ENCODE assay signal across 19 cellular contexts in the genomic region with DNA sequence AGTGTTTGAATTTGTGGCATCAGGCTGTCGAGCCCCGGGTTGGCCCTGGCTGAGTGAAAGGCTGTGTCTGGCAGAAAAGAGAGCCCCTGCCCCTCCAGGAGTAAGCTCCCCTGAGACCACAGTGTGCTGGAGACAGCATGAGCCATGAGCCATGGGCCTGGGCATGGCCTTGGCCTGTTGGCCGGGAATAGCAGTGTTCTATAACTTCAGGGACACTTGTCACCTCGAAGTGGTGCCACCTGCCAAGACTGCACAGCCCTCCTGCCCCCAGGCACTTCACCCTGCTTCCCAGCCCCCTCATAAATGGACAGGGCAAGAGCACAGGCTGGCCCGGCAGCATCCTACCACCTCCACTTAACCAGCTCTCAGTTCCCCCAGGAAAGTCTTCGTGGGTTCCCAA. TPM values are rescaled to one million over a fixed set of nuclear protein-coding genes. Genes with fewer than 3 reads are reported as not detected.
DNase-seq lines count a peak whose midpoint lies in the region; ATAC-seq and TF ChIP-seq lines count a peak whose summit lies in the region.
"Had no signal": no experiment of that assay in that cellular context is flagged by ENCODE, and none has a peak within 500 bp of the region (broad histone marks: within the 10 kb centered on the region; RNA-seq: fewer than 3 reads in every experiment).

No MANE protein-coding gene starts in this region.

- H3K9me3 Mint-ChIP-seq in MCF 10A (ENCODE audit: unreplicated experiment), result no peaks in the 10 kb centered on the region

- TF ChIP-seq POLR2A in ovary (IDR thresholded peaks at IDR 0.05), result no peak

- no peaks in the 10 kb centered on the region for H3K36me3 ChIP-seq in mammary epithelial cell (ENCODE audit: insufficient read depth, low read length)
- peaks cover 13 to 43% (median 31%) of the 10 kb centered on the region in 3 donors for H3K36me3 ChIP-seq in tibial artery
- no peaks in the 10 kb centered on the region for H3K36me3 ChIP-seq in ovary

- in situ Hi-C loops in mammary epithelial cell (cut with MboI; ENCODE audit: low sequenced_read_pairs in 2 of 2), result loop anchor here in 1 of 2 donors (25.0 kb wide), 1 partner anchor 173 kb away; the partner anchor contains the start of gene GSTT2

- H3K27ac Mint-ChIP-seq in MCF 10A (ENCODE audit: low read depth, unreplicated experiment) (peak overlapping the region; percentile 23), T-helper 17 cell (peak overlapping the region; percentile 86)

- no TSS peak for BruUV-seq in MCF 10A (replicated peaks; lab: Mats Ljungman, UMichigan)
- BruUV-seq in mammary epithelial cell (replicated peaks; lab: Mats Ljungman, UMichigan), result no TSS peak

- POLR2A ChIA-PET in MCF 10A (lab: Yijun Ruan, JAX), result no interaction called here

- TF ChIP-seq CTCF in MCF 10A (IDR thresholded peaks at IDR 0.05; ENCODE audit: unreplicated experiment) (no peak), mammary epithelial cell (conservative IDR thresholded peaks at IDR 0.05 in 1 of 2, IDR thresholded peaks at IDR 0.05 in 1 of 2; ENCODE audit: extremely low read depth in 1 of 2, insufficient read depth in 1 of 2, low read depth in 1 of 2, low read length in 2 of 2) (no peak), tibial artery (IDR thresholded peaks at IDR 0.05) (no peak), ovary (IDR thresholded peaks at IDR 0.05) (no peak)

- H2AFZ ChIP-seq in mammary epithelial cell (ENCODE audit: low read depth, low read length), result no peak overlapping the region

- no peaks in the 10 kb centered on the region for H3K79me2 ChIP-seq in mammary epithelial cell (ENCODE audit: insufficient read depth, low read length)

- no peak overlapping the region for H3K4me2 ChIP-seq in mammary epithelial cell (ENCODE audit: insufficient read depth, low read depth, low read length)

- H3K27me3 Mint-ChIP-seq in MCF 10A (ENCODE audit: insufficient read depth, unreplicated experiment) (no peaks in the 10 kb centered on the region), T-helper 17 cell (no peaks in the 10 kb centered on the region)

- H3K9me3 ChIP-seq in mammary epithelial cell (replicated peaks; ENCODE audit: insufficient read depth, low read length), result no peaks in the 10 kb centered on the region
- no peaks in the 10 kb centered on the region for H3K9me3 ChIP-seq in T-helper 17 cell (ENCODE audit: control insufficient read depth, low read length, poor library complexity, severe bottlenecking)
- H3K9me3 ChIP-seq in tibial artery, result no peaks in the 10 kb centered on the region
- H3K9me3 ChIP-seq in ovary, result no peaks in the 10 kb centered on the region
- H3K9me3 ChIP-seq: spleen had no signal

- H3K4me1 Mint-ChIP-seq in MCF 10A (ENCODE audit: insufficient read depth, unreplicated experiment), result peaks cover 13% of the 10 kb centered on the region
- H3K4me1 Mint-ChIP-seq in T-helper 17 cell, result peaks cover 34% of the 10 kb centered on the region

- no peak for TF ChIP-seq EP300 in ovary (IDR thresholded peaks at IDR 0.05)

- H3K27ac ChIP-seq in mammary epithelial cell (ENCODE audit: insufficient read depth, low read depth, low read length) (no peak overlapping the region), tibial artery (peak overlapping the region; percentile 89 to 90), ovary (no peak overlapping the region)

- no peaks in the 10 kb centered on the region for H4K20me1 ChIP-seq in mammary epithelial cell (ENCODE audit: insufficient read depth, low read length)

- peaks cover 6% of the 10 kb centered on the region for H3K36me3 Mint-ChIP-seq in MCF 10A (ENCODE audit: insufficient read depth, unreplicated experiment)
- H3K36me3 Mint-ChIP-seq in T-helper 17 cell (ENCODE audit: low read depth), result peaks cover 2% of the 10 kb centered on the region

- H3K9ac ChIP-seq in mammary epithelial cell (ENCODE audit: insufficient read depth, low read length), result no peak overlapping the region

- dilution Hi-C loops in mammary epithelial cell (cut with HindIII; ENCODE audit: low sequenced_read_pairs), result no loop called here

- DNase-seq in MCF 10A (ENCODE audit: unreplicated experiment), result no peak
- no peak for DNase-seq in mammary epithelial cell
- DNase-seq in T-helper 17 cell, result no peak
- DNase-seq in left ventricle myocardium superior, result peak; percentile 75
- no peak for DNase-seq in tibial artery
- DNase-seq in ovary, result no peak
- no peak for DNase-seq in NCI-H2029 (lab: John Stamatoyannopoulos, UW)
- DNase-seq in NCI-H1048 (lab: John Stamatoyannopoulos, UW), result no peak
- DNase-seq: activated CD4-positive, alpha-beta T cell treated with anti-CD3 and anti-CD28 coated beads, Interleukin-2, amount 50 U/mL, for 1 hour; activated T-cell treated with anti-CD3 and anti-CD28 coated beads, Interleukin-2, amount 50 U/mL, for 48 hours; EL; foreskin melanocyte; Kasumi-1; kidney; mesendoderm; NCI-H1105; NCI-H2081 treated with DMSO at 0.1 percent for 48 hours; spleen; SW 1271 had no signal

- H3K27me3 ChIP-seq in mammary epithelial cell (ENCODE audit: insufficient read depth, low read length), result no peaks in the 10 kb centered on the region
- H3K27me3 ChIP-seq in tibial artery, result no peaks in the 10 kb centered on the region
- H3K27me3 ChIP-seq in ovary, result no peaks in the 10 kb centered on the region
- H3K27me3 ChIP-seq: spleen had no signal

- 74% methylated on average over 6 of the region's 6 CpGs for WGBS in mammary epithelial cell (ENCODE audit: low coverage, missing lambda C conversion rate)
- 77 to 92% (median 77%) methylated on average over 6 of the region's 6 CpGs for WGBS in ovary, 3 donors

- peaks cover 24% of the 10 kb centered on the region for H3K4me1 ChIP-seq in mammary epithelial cell (ENCODE audit: insufficient read depth, low read length)
- peaks cover 6 to 89% (median 67%) of the 10 kb centered on the region in 4 donors for H3K4me1 ChIP-seq in tibial artery
- H3K4me1 ChIP-seq in ovary (ENCODE audit: insufficient read depth), result peaks cover 10% of the 10 kb centered on the region

- H3K4me3 Mint-ChIP-seq in MCF 10A (ENCODE audit: unreplicated experiment) (no peak overlapping the region), T-helper 17 cell (peak overlapping the region; percentile 55)

- ATAC-seq in T-helper 17 cell, result no peak
- peak; percentile 49 for ATAC-seq in left ventricle myocardium superior

- intact Hi-C loops in MCF 10A (cut with micrococcal nuclease), result no loop called here
- intact Hi-C loops in mammary epithelial cell (cut with micrococcal nuclease), result no loop called here
- intact Hi-C loops in left ventricle myocardium superior (cut with micrococcal nuclease), result no loop called here
- intact Hi-C loops in tibial artery (cut with DNase I; ENCODE audit: low total_unique reads), result no loop called here
- intact Hi-C loops in ovary (cut with DNase I), result no loop called here

- H3K4me3 ChIP-seq in mammary epithelial cell (replicated peaks in 1 of 3; ENCODE audit: insufficient read depth in 1 of 3, low read depth in 2 of 3, low read length in 3 of 3), result no peak overlapping the region
- no peak overlapping the region for H3K4me3 ChIP-seq in tibial artery
- H3K4me3 ChIP-seq in ovary, result no peak overlapping the region
- H3K4me3 ChIP-seq: spleen had no signal

- CTCF ChIA-PET in MCF 10A (lab: Yijun Ruan, JAX), result interaction anchor here (0.9 to 1.4 kb wide), 3 partner anchors 14 to 65 kb away, joined by 3 to 4 read pairs (median 4); no protein-coding TSS in a partner anchor
- CTCF ChIA-PET in mammary epithelial cell (lab: Charles Lee; ENCODE audit: low non-redundant PET), result no interaction called here

RNA-seq across cellular contexts. Expression of gene SUSD2, which starts 20.7 kb away (rescaled TPM):
- total RNA-seq in MCF 10A (2022) (13.3 and 32.8 TPM in 2 replicates), mammary epithelial cell (1 to 10 TPM; 1.0 to 2.8 TPM), T-helper 17 cell (1 to 10 TPM in 1 of 2 donors, under 1 TPM in 1; 0.80 to 1.1 TPM), left ventricle myocardium superior (3.3 TPM), ovary (1 to 10 TPM in 5 of 7 donors, under 1 TPM in 2; 0.45 to 4.1 (median 2.6) TPM)
- polyA plus RNA-seq in mammary epithelial cell (0.22 TPM), ovary (1 to 10 TPM; 1.7 to 2.9 TPM)
- 0.10 TPM for polyA minus RNA-seq in mammary epithelial cell

Comparison
In these comparisons a context has a peak if more than half of its experiments do, and no peak if none do; other contexts are left out.
1. H3K27ac ChIP-seq: peak in tibial artery (2 of 2); none in mammary epithelial cell (single experiment) and ovary (0 of 2).